1 cellular context compared by ENCODE assay signal in the genomic region with DNA sequence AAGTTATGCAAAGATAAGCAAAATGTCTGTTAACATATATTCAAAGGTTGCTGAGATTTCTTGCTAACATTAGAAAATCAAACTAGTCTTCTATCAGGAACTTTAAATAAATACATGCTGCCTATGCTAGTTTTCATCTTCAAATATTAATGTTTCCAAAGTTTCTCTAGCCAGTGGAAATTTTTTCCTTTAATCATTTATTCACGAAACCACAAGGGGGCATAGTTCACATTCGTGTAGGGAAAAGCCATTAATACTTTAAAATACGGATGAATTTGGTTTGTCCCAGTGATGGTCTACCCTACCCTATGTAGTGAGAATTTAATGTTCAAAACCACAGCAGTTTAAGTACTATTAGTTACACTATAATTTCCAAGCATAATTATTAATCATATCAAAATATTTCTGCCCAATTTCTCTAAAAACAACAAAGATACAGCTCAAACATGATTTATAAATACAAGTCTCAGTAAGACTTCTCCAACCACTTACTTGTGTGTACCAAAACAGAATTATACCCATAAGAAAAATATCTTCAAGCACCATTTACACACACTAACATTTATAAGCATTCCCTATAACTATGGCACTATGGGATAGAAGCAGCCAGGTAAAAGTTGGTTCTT.
TF ChIP-seq lines count a peak whose summit lies in the region.

No MANE protein-coding gene starts in this region.

TF ChIP-seq in HCT116, 20 proteins besides CTCF, POLR2A, EP300 and RAD21 (continued from another document):
- TF ChIP-seq, protein P1, sequence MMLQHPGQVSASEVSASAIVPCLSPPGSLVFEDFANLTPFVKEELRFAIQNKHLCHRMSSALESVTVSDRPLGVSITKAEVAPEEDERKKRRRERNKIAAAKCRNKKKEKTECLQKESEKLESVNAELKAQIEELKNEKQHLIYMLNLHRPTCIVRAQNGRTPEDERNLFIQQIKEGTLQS (IDR thresholded peaks at IDR 0.05): no peak
- no peak for TF ChIP-seq CBX3 (IDR thresholded peaks at IDR 0.05; ENCODE audit: low read depth)
- TF ChIP-seq, protein P2, sequence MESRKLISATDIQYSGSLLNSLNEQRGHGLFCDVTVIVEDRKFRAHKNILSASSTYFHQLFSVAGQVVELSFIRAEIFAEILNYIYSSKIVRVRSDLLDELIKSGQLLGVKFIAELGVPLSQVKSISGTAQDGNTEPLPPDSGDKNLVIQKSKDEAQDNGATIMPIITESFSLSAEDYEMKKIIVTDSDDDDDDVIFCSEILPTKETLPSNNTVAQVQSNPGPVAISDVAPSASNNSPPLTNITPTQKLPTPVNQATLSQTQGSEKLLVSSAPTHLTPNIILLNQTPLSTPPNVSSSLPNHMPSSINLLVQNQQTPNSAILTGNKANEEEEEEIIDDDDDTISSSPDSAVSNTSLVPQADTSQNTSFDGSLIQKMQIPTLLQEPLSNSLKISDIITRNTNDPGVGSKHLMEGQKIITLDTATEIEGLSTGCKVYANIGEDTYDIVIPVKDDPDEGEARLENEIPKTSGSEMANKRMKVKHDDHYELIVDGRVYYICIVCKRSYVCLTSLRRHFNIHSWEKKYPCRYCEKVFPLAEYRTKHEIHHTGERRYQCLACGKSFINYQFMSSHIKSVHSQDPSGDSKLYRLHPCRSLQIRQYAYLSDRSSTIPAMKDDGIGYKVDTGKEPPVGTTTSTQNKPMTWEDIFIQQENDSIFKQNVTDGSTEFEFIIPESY (IDR thresholded peaks at IDR 0.05; ENCODE audit: extremely low read depth, insufficient replicate concordance, low read length): no peak
